In genomic region chr5:83077662-83078261, GRCh38 we compare ENCODE assay signal across 8 cellular contexts. TPM values are rescaled to one million over a fixed set of nuclear protein-coding genes. Genes with fewer than 3 reads are reported as not detected.
DNase-seq lines count a peak whose midpoint lies in the region; ATAC-seq and TF ChIP-seq lines count a peak whose summit lies in the region.

No MANE protein-coding gene starts in this region.

- H3K9me3 Mint-ChIP-seq in T-helper 1 cell treated with Interleukin-12 subunit alpha and Interleukin-12 subunit beta and Interleukin-4 antibody, amounts not matched to agents 30 μg/mL and 1 μg/mL, for 36 hours: no peaks in the 10 kb centered on the region
- H3K9me3 Mint-ChIP-seq in neural crest cell: no peaks in the 10 kb centered on the region

- H3K27me3 Mint-ChIP-seq in T-helper 1 cell treated with Interleukin-12 subunit alpha and Interleukin-12 subunit beta and Interleukin-4 antibody, amounts not matched to agents 30 μg/mL and 1 μg/mL, for 36 hours (ENCODE audit: low read depth): no peaks in the 10 kb centered on the region
- no peaks in the 10 kb centered on the region for H3K27me3 Mint-ChIP-seq in neural crest cell (ENCODE audit: low read depth)

- peak overlapping the region; percentile 97 for H3K27ac Mint-ChIP-seq in T-helper 1 cell treated with Interleukin-12 subunit alpha and Interleukin-12 subunit beta and Interleukin-4 antibody, amounts not matched to agents 30 μg/mL and 1 μg/mL, for 36 hours
- H3K27ac Mint-ChIP-seq in neural crest cell (ENCODE audit: unreplicated experiment): peak overlapping the region; percentile 98

- ATAC-seq in GM19351 (IDR thresholded peaks at IDR 0.05; ENCODE audit: unreplicated experiment) (peak; percentile 5), HG03342 (IDR thresholded peaks at IDR 0.05; ENCODE audit: unreplicated experiment) (peak; percentile 12)

- H3K27ac ChIP-seq in C4-2B: peak overlapping the region; percentile 88

- peaks cover 30% of the 10 kb centered on the region for H3K4me1 Mint-ChIP-seq in T-helper 1 cell treated with Interleukin-12 subunit alpha and Interleukin-12 subunit beta and Interleukin-4 antibody, amounts not matched to agents 30 μg/mL and 1 μg/mL, for 36 hours (ENCODE audit: low read depth)
- peaks cover 33% of the 10 kb centered on the region for H3K4me1 Mint-ChIP-seq in neural crest cell

- H3K36me3 Mint-ChIP-seq in T-helper 1 cell treated with Interleukin-12 subunit alpha and Interleukin-12 subunit beta and Interleukin-4 antibody, amounts not matched to agents 30 μg/mL and 1 μg/mL, for 36 hours (ENCODE audit: low read depth): peaks cover 21% of the 10 kb centered on the region
- H3K36me3 Mint-ChIP-seq in neural crest cell (ENCODE audit: low read depth): peaks cover 6% of the 10 kb centered on the region

- TF ChIP-seq CTCF in C4-2B (conservative IDR thresholded peaks at IDR 0.05) (no peak), neural crest cell (conservative IDR thresholded peaks at IDR 0.05) (no peak)

- no peak for TF ChIP-seq POLR2A in erythroblast (IDR thresholded peaks at IDR 0.05; ENCODE audit: low read length)

- H3K4me3 Mint-ChIP-seq in T-helper 1 cell treated with Interleukin-12 subunit alpha and Interleukin-12 subunit beta and Interleukin-4 antibody, amounts not matched to agents 30 μg/mL and 1 μg/mL, for 36 hours: peak overlapping the region; percentile 98
- H3K4me3 Mint-ChIP-seq in neural crest cell: peak overlapping the region; percentile 99

- DNase-seq in erythroblast (lab: John Stamatoyannopoulos, UW) (peak; percentile 75 to 82), neural crest cell (ENCODE audit: low read depth, low spot score) (no peak), DMS153 (lab: John Stamatoyannopoulos, UW) (no peak), cerebellar cortex (ENCODE audit: low spot score) (no peak)

RNA-seq across cellular contexts. Expression of gene XRCC4, which starts 0.4 kb away (rescaled TPM):
- total RNA-seq in neural crest cell: 8.2 and 9.4 TPM in 2 replicates

RNA-seq across cellular contexts. Expression of gene TMEM167A, which starts 0.6 kb away (rescaled TPM):
- 94.0 and 98.8 TPM in 2 replicates for total RNA-seq in neural crest cell

Comparison
In these comparisons a context has a peak if more than half of its experiments do, and no peak if none do; other contexts are left out.
1. DNase-seq: peak in erythroblast (2 of 2); none in neural crest cell (single experiment), DMS153 (single experiment) and cerebellar cortex (single experiment).